ENCODE assay signal across 20 cellular contexts in the genomic region with DNA sequence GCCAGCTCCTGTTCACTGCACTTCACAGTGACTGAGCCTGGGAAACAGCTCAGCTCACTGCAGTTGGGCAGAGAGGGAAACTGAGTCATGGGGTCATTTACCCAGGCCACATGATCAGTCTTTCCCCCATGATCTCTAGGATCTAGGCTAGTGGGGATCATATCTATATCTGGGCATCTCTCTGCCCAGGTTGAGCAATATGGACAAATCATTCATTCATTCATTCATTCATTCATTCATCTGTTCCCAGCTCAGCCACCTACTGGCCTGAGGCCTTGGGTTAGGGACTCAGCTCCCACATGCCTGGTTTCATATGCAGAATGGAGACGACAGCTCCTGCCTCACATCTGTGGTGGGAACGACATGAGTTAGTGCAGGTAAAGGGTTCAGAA. TPM values are rescaled to one million over a fixed set of nuclear protein-coding genes. Genes with fewer than 3 reads are reported as not detected.
DNase-seq lines count a peak whose midpoint lies in the region; ATAC-seq and TF ChIP-seq lines count a peak whose summit lies in the region.
"Had no signal": no experiment of that assay in that cellular context is flagged by ENCODE, and none has a peak within 500 bp of the region (broad histone marks: within the 10 kb centered on the region; RNA-seq: fewer than 3 reads in every experiment).

No MANE protein-coding gene starts in this region.

- H3K36me3 ChIP-seq in HEK293 (ENCODE audit: control insufficient read depth in 2 of 2, insufficient read depth in 1 of 2, low read length in 2 of 2): no peaks in the 10 kb centered on the region
- H3K36me3 ChIP-seq: HAP-1 had no signal

- DNase-seq in 8988T (peak; percentile 2), GM03348 (ENCODE audit: low spot score) (peak; percentile 1), hepatic stellate cell (ENCODE audit: low spot score) (peak; percentile 1), sciatic nerve (ENCODE audit: low spot score) (no peak), nucleus accumbens (lab: John Stamatoyannopoulos, UW) (no peak)
- DNase-seq: AML-193; CD4-positive, alpha-beta memory T cell; DMS153; DMS79; GDM1; Kasumi-1; KG1 had no signal

- CTCF ChIA-PET in HEK293 (lab: Yijun Ruan, JAX): interaction anchor here (0.6 to 2.1 kb wide), 7 partner anchors 8 to 317 kb away, joined by 3 to 17 read pairs (median 7); no protein-coding TSS in a partner anchor

- POLR2A ChIA-PET in HEK293 (lab: Yijun Ruan, JAX): interaction anchor here (0.9 kb wide), 1 partner anchor 228 kb away, joined by 3 read pairs; no protein-coding TSS in a partner anchor

- H3K27ac ChIP-seq in HEK293 (ENCODE audit: extremely low read depth, low read depth, low read length): no peak overlapping the region
- H3K27ac ChIP-seq: A549, C4-2B had no signal

- TF ChIP-seq CTCF in HEK293 (tag by site-specific recombination; IDR thresholded peaks at IDR 0.05): no peak

- H3K4me3 ChIP-seq in HEK293 (ENCODE audit: low read depth, low read length): no peak overlapping the region
- H3K4me3 ChIP-seq: A549, GM23338, HAP-1 had no signal

- no peak for ATAC-seq in sciatic nerve
- no peak for ATAC-seq in HG03378 (IDR thresholded peaks at IDR 0.05; ENCODE audit: unreplicated experiment)
- ATAC-seq in GM19463 (IDR thresholded peaks at IDR 0.05; ENCODE audit: unreplicated experiment): no peak

- no peaks in the 10 kb centered on the region for H3K9me3 ChIP-seq in HEK293 (ENCODE audit: control insufficient read depth, insufficient read depth, low read depth, low read length)
- H3K9me3 ChIP-seq: A549, HAP-1 had no signal

- intact Hi-C loops in sciatic nerve (cut with DNase I): loop anchor here (10.0 kb wide), 1 partner anchor 312 kb away; no protein-coding TSS in a partner anchor

- H3K4me1 ChIP-seq in HEK293 (ENCODE audit: control insufficient read depth, insufficient read depth, low read length): no peaks in the 10 kb centered on the region
- H3K4me1 ChIP-seq: A549, HAP-1 had no signal

TF ChIP-seq in HEK293, 187 proteins besides CTCF, POLR2A, EP300 and RAD21:
- TF ChIP-seq ZNF24 (tag by site-specific recombination; IDR thresholded peaks at IDR 0.05) (peak; percentile 88), ZNF133 (tag by site-specific recombination; IDR thresholded peaks at IDR 0.05) (no peak)

RNA-seq across cellular contexts. Expression of gene HMX1, which starts 45.3 kb away (rescaled TPM):
- not detected for total RNA-seq in sciatic nerve
- total RNA-seq: CD4-positive, alpha-beta memory T cell; HepG2 had no signal

Comparison
In these comparisons a context has a peak if more than half of its experiments do, and no peak if none do; other contexts are left out.
1. DNase-seq: peak in 8988T (single experiment), GM03348 (single experiment) and hepatic stellate cell (single experiment); none in sciatic nerve (single experiment) and nucleus accumbens (0 of 56).